8 cellular contexts compared by ENCODE assay signal in the genomic region with DNA sequence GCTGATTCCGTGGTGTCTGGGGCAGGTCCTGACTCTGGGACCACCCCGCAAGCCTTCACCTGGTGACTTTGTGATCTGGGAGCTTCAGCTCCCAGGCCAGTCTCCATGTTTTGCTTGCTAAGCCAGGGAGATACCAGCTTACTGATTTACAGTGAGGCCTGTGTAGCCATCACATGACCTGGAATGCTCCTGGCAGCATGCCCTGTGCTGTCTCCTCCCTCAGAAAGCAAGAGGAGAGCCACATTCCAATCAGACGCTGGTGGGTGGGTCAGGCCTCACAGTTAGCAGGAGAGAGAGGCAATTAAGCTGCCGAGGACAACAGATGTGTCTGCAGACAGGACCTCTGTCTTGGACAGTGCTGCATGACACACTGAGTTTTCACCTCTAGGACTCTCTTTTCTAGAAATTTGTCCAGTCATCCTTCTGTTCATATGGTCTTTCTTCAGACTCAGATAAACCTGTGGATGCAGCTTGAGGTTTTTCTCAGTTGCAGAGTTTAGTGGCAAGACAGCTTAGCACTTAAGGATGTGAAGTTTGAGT. TPM values are rescaled to one million over a fixed set of nuclear protein-coding genes. Genes with fewer than 3 reads are reported as not detected.
DNase-seq lines count a peak whose midpoint lies in the region; ATAC-seq and TF ChIP-seq lines count a peak whose summit lies in the region.

No MANE protein-coding gene starts in this region.

- no peaks in the 10 kb centered on the region for H4K20me1 ChIP-seq in OCI-LY7 (ENCODE audit: insufficient read depth, low read length)

- no peak overlapping the region for H3K4me2 ChIP-seq in OCI-LY7 (ENCODE audit: low read length)

- H3K36me3 ChIP-seq in mucosa of stomach (ENCODE audit: control insufficient read depth, insufficient read depth, low read length) (no peaks in the 10 kb centered on the region), OCI-LY7 (ENCODE audit: insufficient read depth, low read length) (no peaks in the 10 kb centered on the region)

- no peaks in the 10 kb centered on the region for H3K9me3 ChIP-seq in mucosa of stomach (ENCODE audit: control insufficient read depth, low read length)
- no peaks in the 10 kb centered on the region for H3K9me3 ChIP-seq in OCI-LY7 (ENCODE audit: low read length)

- H3K4me3 ChIP-seq in mucosa of stomach (ENCODE audit: low read length), result no peak overlapping the region
- no peak overlapping the region for H3K4me3 ChIP-seq in OCI-LY7 (ENCODE audit: low read depth, low read length, poor library complexity, severe bottlenecking)

- H2AFZ ChIP-seq in OCI-LY7 (ENCODE audit: low read length), result no peak overlapping the region

- H3K9ac ChIP-seq in mucosa of stomach (ENCODE audit: low read length), result peak overlapping the region; percentile 50

- H3K27me3 ChIP-seq in mucosa of stomach (ENCODE audit: control insufficient read depth, insufficient read depth, low read length), result no peaks in the 10 kb centered on the region

- no peak overlapping the region for H3K27ac ChIP-seq in OCI-LY7 (ENCODE audit: low read depth, low read length, poor library complexity, severe bottlenecking)

- no peak for TF ChIP-seq CTCF in OCI-LY7 (conservative IDR thresholded peaks at IDR 0.05; ENCODE audit: low read length)

- DNase-seq in NCI-H1417 (lab: John Stamatoyannopoulos, UW) (peak; percentile 64 to 83 (median 80)), NCI-H1417 treated with DMSO at 0.1 percent for 48 hours (lab: John Stamatoyannopoulos, UW) (no peak), RKO (ENCODE audit: low spot score) (peak; percentile 11), OCI-LY7 (ENCODE audit: low spot score) (no peak), T-helper 9 cell (no peak)

- no TSS peak for BruUV-seq in OCI-LY7 (replicated peaks; lab: Mats Ljungman, UMichigan)

- intact Hi-C loops in OCI-LY7 (cut with micrococcal nuclease; ENCODE audit: unreplicated experiment), result no loop called here

- H3K4me1 ChIP-seq in mucosa of stomach (ENCODE audit: control insufficient read depth, insufficient read depth, low read length) (peaks cover 14% of the 10 kb centered on the region), OCI-LY7 (ENCODE audit: insufficient read depth, low read length, poor library complexity, severe bottlenecking) (no peaks in the 10 kb centered on the region)

- POLR2A ChIA-PET in OCI-LY7 (lab: Charles Lee), result interaction anchor here (0.7 to 1.9 kb wide), 3 partner anchors 28 to 102 kb away, joined by 3 to 7 read pairs (median 5); a partner anchor contains a TSS

- CTCF ChIA-PET in OCI-LY7 (lab: Charles Lee; ENCODE audit: unreplicated experiment), result interaction anchor here (1.9 kb wide), 1 partner anchor 47 kb away, joined by 8 read pairs; no protein-coding TSS in a partner anchor

- H3K79me2 ChIP-seq in OCI-LY7 (ENCODE audit: insufficient read depth, low read depth, low read length), result no peaks in the 10 kb centered on the region

- peak; percentile 68 for ATAC-seq in esophagus mucosa
- no peak for ATAC-seq in GM21447 (IDR thresholded peaks at IDR 0.05; ENCODE audit: unreplicated experiment)

- H3K9me2 ChIP-seq in OCI-LY7 (ENCODE audit: insufficient read depth, low read length), result no peaks in the 10 kb centered on the region

RNA-seq across cellular contexts. Expression of a gene that starts 24.4 kb away (rescaled TPM):
- total RNA-seq in esophagus mucosa (49.6 TPM), OCI-LY7 (2022) (37.3 and 41.5 TPM in 2 replicates)
- total RNA-seq in OCI-LY7 (2014; rRNA removed; shearing (Covaris generic)), result 17.4 and 28.3 TPM in 2 replicates

RNA-seq across cellular contexts. Expression of a gene that starts 37.0 kb away (rescaled TPM):
- 6.5 TPM for total RNA-seq in esophagus mucosa
- total RNA-seq in OCI-LY7 (2014; rRNA removed; shearing (Covaris generic)), result 18.5 and 22.5 TPM in 2 replicates
- total RNA-seq in OCI-LY7 (2022), result 32.3 and 33.3 TPM in 2 replicates

RNA-seq across cellular contexts. Expression of a gene that starts 49.2 kb away (rescaled TPM):
- 3.0 TPM for total RNA-seq in esophagus mucosa
- not detected in 2 replicates for total RNA-seq in OCI-LY7 (2014; rRNA removed; shearing (Covaris generic))
- not detected in 2 replicates for total RNA-seq in OCI-LY7 (2022)

RNA-seq across cellular contexts. Expression of a gene that starts 58.2 kb away (rescaled TPM):
- total RNA-seq in esophagus mucosa (0.28 TPM), OCI-LY7 (2022) (not detected in 2 replicates)
- not detected in 2 replicates for total RNA-seq in OCI-LY7 (2014; rRNA removed; shearing (Covaris generic))

Comparison
In these comparisons a context has a peak if more than half of its experiments do, and no peak if none do; other contexts are left out.
1. DNase-seq: peak in NCI-H1417 (3 of 3) and RKO (single experiment); none in NCI-H1417 treated with DMSO at 0.1 percent for 48 hours (single experiment), OCI-LY7 (single experiment) and T-helper 9 cell (single experiment).